Comparison of ENCODE assay signal across 21 cellular contexts in genomic region chr5:8386889-8387288, GRCh38.
"Had no signal": no experiment of that assay in that cellular context is flagged by ENCODE, and none has a peak within 500 bp of the region (broad histone marks: within the 10 kb centered on the region; RNA-seq: fewer than 3 reads in every experiment).

No MANE protein-coding gene starts in this region.

- ATAC-seq: activated CD4-positive, CD25-positive, alpha-beta regulatory T cell treated with anti-CD3 and anti-CD28 coated beads, Interleukin-2, amount 50 U/mL, for 24 hours; activated CD8-positive, alpha-beta T cell treated with anti-CD3 and anti-CD28 coated beads for 36 hours; activated naive CD8-positive, alpha-beta T cell treated with anti-CD3 and anti-CD28 coated beads, Interleukin-2, amount 50 U/mL, for 24 hours; body of pancreas had no signal

- H3K4me3 Mint-ChIP-seq: activated CD8-positive, alpha-beta T cell treated with anti-CD3 and anti-CD28 coated beads for 36 hours; activated naive CD4-positive, alpha-beta T cell treated with anti-CD3 and anti-CD28 coated beads, Interleukin-2, amount 50 U/mL, for 24 hours; activated naive CD8-positive, alpha-beta T cell treated with anti-CD3 and anti-CD28 coated beads, Interleukin-2, amount 50 U/mL, for 24 hours; central memory CD8-positive, alpha-beta T cell; T-helper 1 cell treated with Interleukin-12 subunit alpha and Interleukin-12 subunit beta and Interleukin-4 antibody, amounts not matched to agents 30 μg/mL and 1 μg/mL, for 36 hours had no signal

- H3K27ac Mint-ChIP-seq: activated CD8-positive, alpha-beta T cell treated with anti-CD3 and anti-CD28 coated beads for 36 hours; activated naive CD4-positive, alpha-beta T cell treated with anti-CD3 and anti-CD28 coated beads, Interleukin-2, amount 50 U/mL, for 24 hours; activated naive CD8-positive, alpha-beta T cell treated with anti-CD3 and anti-CD28 coated beads, Interleukin-2, amount 50 U/mL, for 24 hours; T-helper 1 cell treated with Interleukin-12 subunit alpha and Interleukin-12 subunit beta and Interleukin-4 antibody, amounts not matched to agents 30 μg/mL and 1 μg/mL, for 36 hours had no signal

- DNase-seq: activated CD4-positive, alpha-beta T cell treated with anti-CD3 and anti-CD28 coated beads for 4 hours; activated CD8-positive, alpha-beta memory T cell treated with anti-CD3 and anti-CD28 coated beads, Interleukin-2, amount 50 U/mL, for 4 hours; activated CD8-positive, alpha-beta T cell treated with anti-CD3 and anti-CD28 coated beads for 36 hours; activated effector memory CD4-positive, alpha-beta T cell treated with Interleukin-2 at 50 U/mL for 16 hours; activated naive CD4-positive, alpha-beta T cell; activated naive CD8-positive, alpha-beta T cell treated with anti-CD3 and anti-CD28 coated beads, Interleukin-2, amount 50 U/mL, for 24 hours; amniotic stem cell; body of pancreas; NCI-H1092; NCI-H1436; NCI-H1694 treated with DMSO at 0.1 percent for 48 hours; NCI-H2107; NCI-H82; SHP77 treated with DMSO at 0.1 percent for 48 hours had no signal

- H3K9me3 ChIP-seq: ascending aorta, body of pancreas had no signal

- H3K27ac ChIP-seq: ascending aorta, body of pancreas, KMS-11 had no signal

- H3K27me3 ChIP-seq: ascending aorta, body of pancreas had no signal

- H3K9me3 Mint-ChIP-seq: activated naive CD4-positive, alpha-beta T cell treated with anti-CD3 and anti-CD28 coated beads, Interleukin-2, amount 50 U/mL, for 24 hours; activated naive CD8-positive, alpha-beta T cell treated with anti-CD3 and anti-CD28 coated beads, Interleukin-2, amount 50 U/mL, for 24 hours had no signal

- H3K4me1 Mint-ChIP-seq: activated naive CD4-positive, alpha-beta T cell treated with anti-CD3 and anti-CD28 coated beads, Interleukin-2, amount 50 U/mL, for 24 hours; activated naive CD8-positive, alpha-beta T cell treated with anti-CD3 and anti-CD28 coated beads, Interleukin-2, amount 50 U/mL, for 24 hours; central memory CD8-positive, alpha-beta T cell had no signal

- H3K36me3 ChIP-seq: ascending aorta had no signal

- H3K4me3 ChIP-seq: ascending aorta, body of pancreas had no signal

- H3K27me3 Mint-ChIP-seq: activated CD8-positive, alpha-beta T cell treated with anti-CD3 and anti-CD28 coated beads for 36 hours; central memory CD8-positive, alpha-beta T cell had no signal

- H3K4me1 ChIP-seq: ascending aorta, body of pancreas had no signal

- H3K36me3 Mint-ChIP-seq: activated naive CD4-positive, alpha-beta T cell treated with anti-CD3 and anti-CD28 coated beads, Interleukin-2, amount 50 U/mL, for 24 hours had no signal

- FAIRE-seq: RCC 7860 had no signal
